Comparison of ENCODE assay signal across 25 cellular contexts in genomic region chrY:13429551-13429950, GRCh38. TPM values are rescaled to one million over a fixed set of nuclear protein-coding genes. Genes with fewer than 3 reads are reported as not detected.
DNase-seq lines count a peak whose midpoint lies in the region; ATAC-seq and TF ChIP-seq lines count a peak whose summit lies in the region.
"Had no signal": no experiment of that assay in that cellular context is flagged by ENCODE, and none has a peak within 500 bp of the region (broad histone marks: within the 10 kb centered on the region; RNA-seq: fewer than 3 reads in every experiment).

No MANE protein-coding gene starts in this region.

- H3K9me3 Mint-ChIP-seq in activated naive CD4-positive, alpha-beta T cell treated with anti-CD3 and anti-CD28 coated beads for 36 hours = peaks cover 44% of the 10 kb centered on the region
- H3K9me3 Mint-ChIP-seq in activated naive CD4-positive, alpha-beta T cell treated with anti-CD3 and anti-CD28 coated beads, Interleukin-2, amount 10 ng/mL, durations not matched to agents 7 days and 5 days = peaks cover 38% of the 10 kb centered on the region
- H3K9me3 Mint-ChIP-seq in dendritic cell treated with granulocyte-macrophage colony-stimulating factor and Interleukin-4, amounts not matched to agents 40 ng/mL and 50 ng/mL, for 4 days = peaks cover 27% of the 10 kb centered on the region
- peaks cover 12% of the 10 kb centered on the region for H3K9me3 Mint-ChIP-seq in memory B cell
- H3K9me3 Mint-ChIP-seq: H9, IgD-negative memory B cell had no signal

- CTCF ChIA-PET in activated naive CD4-positive, alpha-beta T cell treated with anti-CD3 and anti-CD28 coated beads for 36 hours (lab: Charles Lee) = no interaction called here
- CTCF ChIA-PET in activated naive CD4-positive, alpha-beta T cell treated with anti-CD3 and anti-CD28 coated beads, Interleukin-2, amount 10 ng/mL, durations not matched to agents 7 days and 5 days (lab: Charles Lee) = no interaction called here
- CTCF ChIA-PET in A673 (lab: Charles Lee) = no interaction called here

- no peak overlapping the region for H3K4me3 ChIP-seq in A673 (ENCODE audit: low read depth, low read length, poor library complexity, severe bottlenecking)
- H3K4me3 ChIP-seq: BLaER1, GM23338, SJSA1 had no signal

- POLR2A ChIA-PET in A673 (lab: Charles Lee; ENCODE audit: low non-redundant PET) = no interaction called here

- ATAC-seq in memory B cell (ENCODE audit: low read depth) (no peak), HG03442 (IDR thresholded peaks at IDR 0.05; ENCODE audit: unreplicated experiment) (no peak)
- ATAC-seq: GM23338 had no signal

- DNase-seq in activated naive CD4-positive, alpha-beta T cell treated with anti-CD3 and anti-CD28 coated beads for 36 hours = no peak
- DNase-seq in activated naive CD4-positive, alpha-beta T cell treated with anti-CD3 and anti-CD28 coated beads, Interleukin-2, amount 10 ng/mL, durations not matched to agents 7 days and 5 days = no peak
- DNase-seq in HS-5 (ENCODE audit: low read depth) = peak; percentile 9
- DNase-seq in memory B cell (ENCODE audit: low spot score in 2 of 2) = no peak
- no peak for DNase-seq in A673 (ENCODE audit: low spot score)
- no peak for DNase-seq in activated CD4-positive, alpha-beta T cell treated with anti-CD3 and anti-CD28 coated beads, Interleukin-2, amount 50 U/mL, for 48 hours
- DNase-seq: CD4-positive, CD25-positive, alpha-beta regulatory T cell; H9; NCI-H1092; NCI-H1417 treated with DMSO at 0.1 percent for 48 hours; NCI-H1694 treated with DMSO at 0.1 percent for 48 hours; NCI-H2081; NCI-H2227 treated with DMSO at 0.1 percent for 48 hours; NCI-H526 treated with DMSO at 0.1 percent for 48 hours; Right ventricle myocardium superior; RPMI8226 had no signal

- H3K27me3 Mint-ChIP-seq in activated naive CD4-positive, alpha-beta T cell treated with anti-CD3 and anti-CD28 coated beads for 36 hours (ENCODE audit: low read depth) = no peaks in the 10 kb centered on the region
- no peaks in the 10 kb centered on the region for H3K27me3 Mint-ChIP-seq in activated naive CD4-positive, alpha-beta T cell treated with anti-CD3 and anti-CD28 coated beads, Interleukin-2, amount 10 ng/mL, durations not matched to agents 7 days and 5 days
- H3K27me3 Mint-ChIP-seq in dendritic cell treated with granulocyte-macrophage colony-stimulating factor and Interleukin-4, amounts not matched to agents 40 ng/mL and 50 ng/mL, for 4 days = no peaks in the 10 kb centered on the region
- no peaks in the 10 kb centered on the region for H3K27me3 Mint-ChIP-seq in memory B cell
- H3K27me3 Mint-ChIP-seq: CD4-positive, CD25-positive, alpha-beta regulatory T cell; IgD-negative memory B cell had no signal

- BruUV-seq in A673 (replicated peaks; lab: Mats Ljungman, UMichigan) = no TSS peak

- H3K27me3 ChIP-seq in A673 (replicated peaks; ENCODE audit: insufficient read depth, low read depth, low read length, poor library complexity) = no peaks in the 10 kb centered on the region
- H3K27me3 ChIP-seq: BLaER1, SJSA1 had no signal

- intact Hi-C loops in activated naive CD4-positive, alpha-beta T cell treated with anti-CD3 and anti-CD28 coated beads for 36 hours (cut with micrococcal nuclease) = no loop called here
- intact Hi-C loops in dendritic cell treated with granulocyte-macrophage colony-stimulating factor and Interleukin-4, amounts not matched to agents 40 ng/mL and 50 ng/mL, for 4 days (cut with micrococcal nuclease) = no loop called here
- intact Hi-C loops in A673 (cut with micrococcal nuclease; ENCODE audit: unreplicated experiment) = no loop called here

- H3K36me3 Mint-ChIP-seq in activated naive CD4-positive, alpha-beta T cell treated with anti-CD3 and anti-CD28 coated beads for 36 hours (ENCODE audit: low read depth) = peaks cover 66% of the 10 kb centered on the region
- peaks cover 81% of the 10 kb centered on the region for H3K36me3 Mint-ChIP-seq in activated naive CD4-positive, alpha-beta T cell treated with anti-CD3 and anti-CD28 coated beads, Interleukin-2, amount 10 ng/mL, durations not matched to agents 7 days and 5 days
- peaks cover 57% of the 10 kb centered on the region for H3K36me3 Mint-ChIP-seq in dendritic cell treated with granulocyte-macrophage colony-stimulating factor and Interleukin-4, amounts not matched to agents 40 ng/mL and 50 ng/mL, for 4 days (ENCODE audit: low read depth)
- peaks cover 43% of the 10 kb centered on the region for H3K36me3 Mint-ChIP-seq in memory B cell
- H3K36me3 Mint-ChIP-seq: CD4-positive, CD25-positive, alpha-beta regulatory T cell; IgD-negative memory B cell had no signal

- peak overlapping the region; percentile 25 for H3K27ac Mint-ChIP-seq in activated naive CD4-positive, alpha-beta T cell treated with anti-CD3 and anti-CD28 coated beads for 36 hours
- no peak overlapping the region for H3K27ac Mint-ChIP-seq in activated naive CD4-positive, alpha-beta T cell treated with anti-CD3 and anti-CD28 coated beads, Interleukin-2, amount 10 ng/mL, durations not matched to agents 7 days and 5 days
- peak overlapping the region; percentile 56 for H3K27ac Mint-ChIP-seq in dendritic cell treated with granulocyte-macrophage colony-stimulating factor and Interleukin-4, amounts not matched to agents 40 ng/mL and 50 ng/mL, for 4 days
- no peak overlapping the region for H3K27ac Mint-ChIP-seq in memory B cell
- H3K27ac Mint-ChIP-seq: CD4-positive, CD25-positive, alpha-beta regulatory T cell; GM23338; H9; IgD-negative memory B cell had no signal

- no peaks in the 10 kb centered on the region for H3K36me3 ChIP-seq in A673 (ENCODE audit: insufficient read depth, low read length, poor library complexity, severe bottlenecking)
- H3K36me3 ChIP-seq: BLaER1, SJSA1 had no signal

- no peaks in the 10 kb centered on the region for H3K9me3 ChIP-seq in A673 (ENCODE audit: low read depth, low read length, poor library complexity, severe bottlenecking)
- H3K9me3 ChIP-seq: BLaER1, SJSA1 had no signal

- H3K27ac ChIP-seq in A673 (ENCODE audit: low read depth, low read length, poor library complexity, severe bottlenecking) = no peak overlapping the region
- H3K27ac ChIP-seq: 22Rv1, BLaER1, KMS-11, SJSA1 had no signal

- H3K4me3 Mint-ChIP-seq in activated naive CD4-positive, alpha-beta T cell treated with anti-CD3 and anti-CD28 coated beads for 36 hours = no peak overlapping the region
- no peak overlapping the region for H3K4me3 Mint-ChIP-seq in activated naive CD4-positive, alpha-beta T cell treated with anti-CD3 and anti-CD28 coated beads, Interleukin-2, amount 10 ng/mL, durations not matched to agents 7 days and 5 days
- H3K4me3 Mint-ChIP-seq in dendritic cell treated with granulocyte-macrophage colony-stimulating factor and Interleukin-4, amounts not matched to agents 40 ng/mL and 50 ng/mL, for 4 days = no peak overlapping the region
- H3K4me3 Mint-ChIP-seq in memory B cell = peak overlapping the region; percentile 0
- H3K4me3 Mint-ChIP-seq: CD4-positive, CD25-positive, alpha-beta regulatory T cell; GM23338; H9; IgD-negative memory B cell had no signal

- TF ChIP-seq CTCF in A673 (conservative IDR thresholded peaks at IDR 0.05; ENCODE audit: low read depth, low read length) = no peak

- H3K4me1 Mint-ChIP-seq in activated naive CD4-positive, alpha-beta T cell treated with anti-CD3 and anti-CD28 coated beads for 36 hours (ENCODE audit: low read depth) = peaks cover 39% of the 10 kb centered on the region
- H3K4me1 Mint-ChIP-seq in activated naive CD4-positive, alpha-beta T cell treated with anti-CD3 and anti-CD28 coated beads, Interleukin-2, amount 10 ng/mL, durations not matched to agents 7 days and 5 days = peaks cover 35% of the 10 kb centered on the region
- H3K4me1 Mint-ChIP-seq in dendritic cell treated with granulocyte-macrophage colony-stimulating factor and Interleukin-4, amounts not matched to agents 40 ng/mL and 50 ng/mL, for 4 days (ENCODE audit: low read depth) = peaks cover 43% of the 10 kb centered on the region
- peaks cover 23% of the 10 kb centered on the region for H3K4me1 Mint-ChIP-seq in memory B cell
- H3K4me1 Mint-ChIP-seq: H9, IgD-negative memory B cell had no signal

- H3K4me1 ChIP-seq in A673 (ENCODE audit: insufficient read depth, low read length, poor library complexity, severe bottlenecking) = no peaks in the 10 kb centered on the region
- H3K4me1 ChIP-seq: BLaER1, SJSA1 had no signal

RNA-seq across cellular contexts. Expression of gene UTY, which starts 50.3 kb away (rescaled TPM):
- 10 to 100 TPM; 15.9 to 20.2 TPM for total RNA-seq in activated naive CD4-positive, alpha-beta T cell treated with anti-CD3 and anti-CD28 coated beads for 36 hours
- total RNA-seq in A673 (2021) = not detected in 2 replicates
- total RNA-seq: CD4-positive, CD25-positive, alpha-beta regulatory T cell; Daoy; H9; SJSA1 had no signal

Comparison
In these comparisons a context has a peak if more than half of its experiments do, and no peak if none do; other contexts are left out.
1. H3K27ac Mint-ChIP-seq: peak in activated naive CD4-positive, alpha-beta T cell treated with anti-CD3 and anti-CD28 coated beads for 36 hours (single experiment) and dendritic cell treated with granulocyte-macrophage colony-stimulating factor and Interleukin-4, amounts not matched to agents 40 ng/mL and 50 ng/mL, for 4 days (single experiment); none in activated naive CD4-positive, alpha-beta T cell treated with anti-CD3 and anti-CD28 coated beads, Interleukin-2, amount 10 ng/mL, durations not matched to agents 7 days and 5 days (single experiment) and memory B cell (single experiment).